In the genomic region with DNA sequence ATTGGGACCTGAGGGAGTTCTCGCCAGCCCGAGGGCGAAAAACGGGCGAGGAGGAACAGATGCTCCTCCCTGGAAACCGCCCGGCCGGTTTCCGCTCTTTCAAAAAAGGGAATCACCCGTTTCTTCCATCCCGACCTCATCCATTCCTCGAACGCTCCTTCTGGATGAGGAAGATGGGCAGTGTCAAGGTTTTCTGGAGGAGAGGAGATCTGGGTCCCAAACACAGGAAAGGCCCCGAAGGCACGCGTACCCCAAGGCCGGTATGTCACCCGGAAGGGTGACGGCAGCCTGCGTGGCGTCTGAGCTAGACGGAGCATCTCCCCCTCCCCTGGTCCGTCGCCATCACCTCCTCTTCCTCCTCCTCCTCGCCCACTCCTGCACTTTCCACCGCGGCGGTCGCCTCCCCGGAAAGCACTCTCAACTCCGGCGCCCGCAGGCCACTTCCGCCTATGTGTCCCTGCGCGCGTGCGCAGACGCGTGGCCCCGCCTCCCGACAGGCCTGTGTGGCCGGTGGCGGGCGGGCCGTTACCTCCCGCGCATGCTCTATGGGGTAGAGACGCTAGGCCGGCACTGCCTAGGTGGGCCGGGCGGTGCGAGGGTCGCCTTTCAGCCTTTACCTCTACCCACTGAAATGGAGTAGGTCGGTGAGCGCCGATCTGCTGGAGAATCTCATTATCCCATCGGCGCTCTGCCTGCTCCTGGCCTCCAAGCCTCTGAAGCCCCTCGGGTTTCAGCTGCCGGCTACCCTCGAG, we compare ENCODE assay signal across 1 cellular context.
TF ChIP-seq lines count a peak whose summit lies in the region.

Gene SLC35B3 (minus strand): TSS at position 453 of the 752 bp plus-strand sequence.

TF ChIP-seq in HepG2, 621 proteins besides CTCF, POLR2A, EP300 and RAD21 (continued from another document and continues in another):
- TF ChIP-seq ZNF280B (CRISPR knock-in tag; IDR thresholded peaks at IDR 0.05; ENCODE audit: borderline replicate concordance) (peak; percentile 68), NR2F6 (IDR thresholded peaks at IDR 0.05) (no peak), NR2F6 (CRISPR knock-in tag; IDR thresholded peaks at IDR 0.05) (0 out of 2 replicates have a peak, but pooled peaks have one; percentile 29), REL (CRISPR knock-in tag; conservative IDR thresholded peaks at IDR 0.05) (0 out of 2 replicates have a peak, but pooled peaks have one; percentile 4), MTF1 (CRISPR knock-in tag; IDR thresholded peaks at IDR 0.05) (0 out of 2 replicates have a peak, but pooled peaks have one; percentile 51), ZNF605 (CRISPR knock-in tag; IDR thresholded peaks at IDR 0.05) (peak; percentile 81), ZNF121 (CRISPR knock-in tag; IDR thresholded peaks at IDR 0.05) (peak; percentile 4; the same call in 1 of the 2 replicates), RBAK (CRISPR knock-in tag; IDR thresholded peaks at IDR 0.05) (no peak), ZNF550 (CRISPR knock-in tag; IDR thresholded peaks at IDR 0.05; ENCODE audit: borderline replicate concordance) (0 out of 2 replicates have a peak, but pooled peaks have one; percentile 38), SMAD9 (CRISPR knock-in tag; IDR thresholded peaks at IDR 0.05) (peak; percentile 36; the same call in 1 of the 2 replicates), NRL (CRISPR knock-in tag; IDR thresholded peaks at IDR 0.05; ENCODE audit: borderline replicate concordance) (peak; percentile 99), KDM3A (CRISPR knock-in tag; IDR thresholded peaks at IDR 0.05; ENCODE audit: low read depth) (0 out of 2 replicates have a peak, but pooled peaks have one; percentile 28), KMT2B (CRISPR knock-in tag; IDR thresholded peaks at IDR 0.05) (peak; percentile 92), ZNF484 (CRISPR knock-in tag; IDR thresholded peaks at IDR 0.05; ENCODE audit: borderline replicate concordance, low read depth) (0 out of 2 replicates have a peak, but pooled peaks have one; percentile 77), ZNF33A (CRISPR knock-in tag; IDR thresholded peaks at IDR 0.05; ENCODE audit: borderline replicate concordance) (no peak), FOXA3 (CRISPR knock-in tag; IDR thresholded peaks at IDR 0.05) (peak; percentile 39; the same call in 1 of the 2 replicates), ZSCAN22 (CRISPR knock-in tag; IDR thresholded peaks at IDR 0.05) (no peak; the same call in 1 of the 2 replicates), POLR2G (IDR thresholded peaks at IDR 0.05; ENCODE audit: low read depth, low read length) (peak; percentile 95), ZNF30 (CRISPR knock-in tag; IDR thresholded peaks at IDR 0.05) (peak; percentile 94), HHEX (CRISPR knock-in tag; IDR thresholded peaks at IDR 0.05) (no peak; the same call in 1 of the 2 replicates), ZNF792 (CRISPR knock-in tag; IDR thresholded peaks at IDR 0.05) (peak; percentile 78), RBFOX2 (IDR thresholded peaks at IDR 0.05; ENCODE audit: low read depth, low read length) (peak; percentile 99), THAP11 (CRISPR knock-in tag; IDR thresholded peaks at IDR 0.05) (peak; percentile 89), AKAP8 (CRISPR knock-in tag; IDR thresholded peaks at IDR 0.05) (no peak; the same call in 1 of the 2 replicates), SRSF1 (optimal IDR thresholded peaks at IDR 0.05; ENCODE audit: low read depth, low read length) (peak; percentile 91), ZNF20 (CRISPR knock-in tag; IDR thresholded peaks at IDR 0.05) (peak; percentile 95; the same call in 1 of the 2 replicates), STAT5B (CRISPR knock-in tag; IDR thresholded peaks at IDR 0.05) (peak; percentile 66; the same call in 1 of the 2 replicates), NKX3-1 (CRISPR knock-in tag; IDR thresholded peaks at IDR 0.05) (no peak; the same call in 1 of the 2 replicates), NAIF1 (CRISPR knock-in tag; IDR thresholded peaks at IDR 0.05; ENCODE audit: borderline replicate concordance) (peak; percentile 70), SMC3 (IDR thresholded peaks at IDR 0.05; ENCODE audit: low read length) (no peak), ZNF768 (CRISPR knock-in tag; IDR thresholded peaks at IDR 0.05) (peak; percentile 65; the same call in 1 of the 2 replicates), SALL1 (CRISPR knock-in tag; IDR thresholded peaks at IDR 0.05) (peak; percentile 89), RXRA (CRISPR knock-in tag; IDR thresholded peaks at IDR 0.05) (0 out of 2 replicates have a peak, but pooled peaks have one; percentile 46), MED13 (CRISPR knock-in tag; IDR thresholded peaks at IDR 0.05) (peak; percentile 72; the same call in 1 of the 2 replicates), GLI4 (CRISPR knock-in tag; IDR thresholded peaks at IDR 0.05; ENCODE audit: borderline replicate concordance) (no peak; the same call in 1 of the 2 replicates), ZKSCAN5 (CRISPR knock-in tag; IDR thresholded peaks at IDR 0.05) (peak; percentile 100), ASH2L (IDR thresholded peaks at IDR 0.05; ENCODE audit: insufficient read length, low read depth, low read length) (peak; percentile 95), ZFAT (CRISPR knock-in tag; conservative IDR thresholded peaks at IDR 0.05) (no peak), ZNF598 (CRISPR knock-in tag; IDR thresholded peaks at IDR 0.05; ENCODE audit: borderline replicate concordance) (peak; percentile 68), IRF2 (CRISPR knock-in tag; IDR thresholded peaks at IDR 0.05) (peak; percentile 87), SAP130 (CRISPR knock-in tag; IDR thresholded peaks at IDR 0.05; ENCODE audit: low read depth) (peak; percentile 98), BCL3 (CRISPR knock-in tag; IDR thresholded peaks at IDR 0.05) (peak; percentile 83), ZMYM3 (CRISPR knock-in tag; IDR thresholded peaks at IDR 0.05) (0 out of 2 replicates have a peak, but pooled peaks have one; percentile 24), CEBPZ (IDR thresholded peaks at IDR 0.05; ENCODE audit: low read length) (no peak), ZSCAN31 (CRISPR knock-in tag; IDR thresholded peaks at IDR 0.05; ENCODE audit: low read depth) (peak; percentile 89), MXI1 (IDR thresholded peaks at IDR 0.05; ENCODE audit: borderline replicate concordance, low read depth, low read length) (peak; percentile 67; the same call in 1 of the 3 replicates), TRIM24 (CRISPR knock-in tag; IDR thresholded peaks at IDR 0.05) (no peak), SRSF4 (IDR thresholded peaks at IDR 0.05; ENCODE audit: low read depth, low read length, poor library complexity, severe bottlenecking) (no peak), ZNF709 (CRISPR knock-in tag; IDR thresholded peaks at IDR 0.05) (peak; percentile 66; the same call in 1 of the 2 replicates), ZNF431 (CRISPR knock-in tag; IDR thresholded peaks at IDR 0.05; ENCODE audit: borderline replicate concordance, low read depth) (0 out of 2 replicates have a peak, but pooled peaks have one; percentile 6)
- TF ChIP-seq, protein P1, sequence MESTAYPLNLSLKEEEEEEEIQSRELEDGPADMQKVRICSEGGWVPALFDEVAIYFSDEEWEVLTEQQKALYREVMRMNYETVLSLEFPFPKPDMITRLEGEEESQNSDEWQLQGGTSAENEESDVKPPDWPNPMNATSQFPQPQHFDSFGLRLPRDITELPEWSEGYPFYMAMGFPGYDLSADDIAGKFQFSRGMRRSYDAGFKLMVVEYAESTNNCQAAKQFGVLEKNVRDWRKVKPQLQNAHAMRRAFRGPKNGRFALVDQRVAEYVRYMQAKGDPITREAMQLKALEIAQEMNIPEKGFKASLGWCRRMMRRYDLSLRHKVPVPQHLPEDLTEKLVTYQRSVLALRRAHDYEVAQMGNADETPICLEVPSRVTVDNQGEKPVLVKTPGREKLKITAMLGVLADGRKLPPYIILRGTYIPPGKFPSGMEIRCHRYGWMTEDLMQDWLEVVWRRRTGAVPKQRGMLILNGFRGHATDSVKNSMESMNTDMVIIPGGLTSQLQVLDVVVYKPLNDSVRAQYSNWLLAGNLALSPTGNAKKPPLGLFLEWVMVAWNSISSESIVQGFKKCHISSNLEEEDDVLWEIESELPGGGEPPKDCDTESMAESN (CRISPR knock-in tag; conservative IDR thresholded peaks at IDR 0.05), result peak; percentile 88
- TF ChIP-seq, protein P2, sequence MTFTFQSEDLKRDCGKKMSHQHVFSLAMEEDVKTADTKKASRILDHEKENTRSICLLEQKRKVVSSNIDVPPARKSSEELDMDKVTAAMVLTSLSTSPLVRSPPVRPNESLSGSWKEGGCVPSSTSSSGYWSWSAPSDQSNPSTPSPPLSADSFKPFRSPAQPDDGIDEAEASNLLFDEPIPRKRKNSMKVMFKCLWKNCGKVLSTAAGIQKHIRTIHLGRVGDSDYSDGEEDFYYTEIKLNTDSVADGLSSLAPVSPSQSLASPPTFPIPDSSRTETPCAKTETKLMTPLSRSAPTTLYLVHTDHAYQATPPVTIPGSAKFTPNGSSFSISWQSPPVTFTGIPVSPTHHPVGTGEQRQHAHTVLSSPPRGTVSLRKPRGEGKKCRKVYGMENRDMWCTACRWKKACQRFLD (CRISPR knock-in tag; IDR thresholded peaks at IDR 0.05; ENCODE audit: borderline replicate concordance), result peak; percentile 89
- TF ChIP-seq, protein P3, sequence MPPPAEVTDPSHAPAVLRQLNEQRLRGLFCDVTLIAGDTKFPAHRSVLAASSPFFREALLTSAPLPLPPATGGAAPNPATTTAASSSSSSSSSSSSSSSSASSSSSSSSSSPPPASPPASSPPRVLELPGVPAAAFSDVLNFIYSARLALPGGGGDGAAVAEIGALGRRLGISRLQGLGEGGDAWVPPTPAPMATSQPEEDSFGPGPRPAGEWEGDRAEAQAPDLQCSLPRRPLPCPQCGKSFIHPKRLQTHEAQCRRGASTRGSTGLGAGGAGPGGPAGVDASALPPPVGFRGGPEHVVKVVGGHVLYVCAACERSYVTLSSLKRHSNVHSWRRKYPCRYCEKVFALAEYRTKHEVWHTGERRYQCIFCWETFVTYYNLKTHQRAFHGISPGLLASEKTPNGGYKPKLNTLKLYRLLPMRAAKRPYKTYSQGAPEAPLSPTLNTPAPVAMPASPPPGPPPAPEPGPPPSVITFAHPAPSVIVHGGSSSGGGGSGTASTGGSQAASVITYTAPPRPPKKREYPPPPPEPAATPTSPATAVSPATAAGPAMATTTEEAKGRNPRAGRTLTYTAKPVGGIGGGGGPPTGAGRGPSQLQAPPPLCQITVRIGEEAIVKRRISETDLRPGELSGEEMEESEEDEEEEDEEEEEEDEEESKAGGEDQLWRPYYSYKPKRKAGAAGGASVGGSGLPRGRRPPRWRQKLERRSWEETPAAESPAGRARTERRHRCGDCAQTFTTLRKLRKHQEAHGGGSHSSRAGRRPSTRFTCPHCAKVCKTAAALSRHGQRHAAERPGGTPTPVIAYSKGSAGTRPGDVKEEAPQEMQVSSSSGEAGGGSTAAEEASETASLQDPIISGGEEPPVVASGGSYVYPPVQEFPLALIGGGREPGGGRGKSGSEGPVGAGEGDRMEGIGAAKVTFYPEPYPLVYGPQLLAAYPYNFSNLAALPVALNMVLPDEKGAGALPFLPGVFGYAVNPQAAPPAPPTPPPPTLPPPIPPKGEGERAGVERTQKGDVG (CRISPR knock-in tag; IDR thresholded peaks at IDR 0.05; ENCODE audit: borderline replicate concordance), result peak; percentile 63; the same call in 1 of the 2 replicates
- TF ChIP-seq, protein P4, sequence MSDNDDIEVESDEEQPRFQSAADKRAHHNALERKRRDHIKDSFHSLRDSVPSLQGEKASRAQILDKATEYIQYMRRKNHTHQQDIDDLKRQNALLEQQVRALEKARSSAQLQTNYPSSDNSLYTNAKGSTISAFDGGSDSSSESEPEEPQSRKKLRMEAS (IDR thresholded peaks at IDR 0.05), result peak; percentile 92
